Comparison of ENCODE assay signal across 1 cellular context in genomic region chr1:27489973-27490741, GRCh38.
TF ChIP-seq lines count a peak whose summit lies in the region.

WASF2 (minus strand) TSS chr1:27490167; CDS start chr1:27428890, 61,277 bp downstream.

TF ChIP-seq in HepG2, 621 proteins besides CTCF, POLR2A, EP300 and RAD21 (continued from another document and continues in another):
- TF ChIP-seq THAP7 (CRISPR knock-in tag; IDR thresholded peaks at IDR 0.05) (0 out of 2 replicates have a peak, but pooled peaks have one; percentile 60), ATF4 (CRISPR knock-in tag; IDR thresholded peaks at IDR 0.05) (peak in 1 of 2 experiments; percentile 66; a peak in 1 of 4 replicates), ATF2 (CRISPR knock-in tag; IDR thresholded peaks at IDR 0.05) (no peak), CENPX (CRISPR knock-in tag; IDR thresholded peaks at IDR 0.05) (no peak), ZNF652 (CRISPR knock-in tag; IDR thresholded peaks at IDR 0.05; ENCODE audit: borderline replicate concordance, low read depth) (no peak), SMAD9 (CRISPR knock-in tag; IDR thresholded peaks at IDR 0.05) (no peak), ZHX2 (IDR thresholded peaks at IDR 0.05; ENCODE audit: low read depth) (peak; percentile 64; the same call in 1 of the 2 replicates), ZHX2 (CRISPR knock-in tag; IDR thresholded peaks at IDR 0.05; ENCODE audit: borderline replicate concordance) (no peak), HBP1 (CRISPR knock-in tag; IDR thresholded peaks at IDR 0.05; ENCODE audit: low read depth) (no peak), FOXJ3 (CRISPR knock-in tag; IDR thresholded peaks at IDR 0.05; ENCODE audit: borderline replicate concordance) (peak; percentile 79; the same call in 1 of the 2 replicates), ZNF660 (CRISPR knock-in tag; IDR thresholded peaks at IDR 0.05; ENCODE audit: borderline replicate concordance, low read depth) (no peak), SKI (IDR thresholded peaks at IDR 0.05; ENCODE audit: partially characterized antibody) (no peak), ZNF234 (CRISPR knock-in tag; conservative IDR thresholded peaks at IDR 0.05) (no peak), KDM2A (CRISPR knock-in tag; IDR thresholded peaks at IDR 0.05; ENCODE audit: borderline replicate concordance, low read depth) (no peak), FOXA1 (IDR thresholded peaks at IDR 0.05) (no peak), FOXA1 (CRISPR knock-in tag; IDR thresholded peaks at IDR 0.05) (peak; percentile 67), PHF5A (CRISPR knock-in tag; IDR thresholded peaks at IDR 0.05; ENCODE audit: low read depth, unreplicated experiment) (no peak), ZNF773 (CRISPR knock-in tag; IDR thresholded peaks at IDR 0.05; ENCODE audit: borderline replicate concordance) (no peak; the same call in 1 of the 2 replicates), FOXP1 (IDR thresholded peaks at IDR 0.05) (peak; percentile 87), FOXP1 (CRISPR knock-in tag; IDR thresholded peaks at IDR 0.05) (peak; percentile 75), ZNF704 (CRISPR knock-in tag; IDR thresholded peaks at IDR 0.05; ENCODE audit: borderline replicate concordance) (0 out of 2 replicates have a peak, but pooled peaks have one; percentile 9), ERF (CRISPR knock-in tag; IDR thresholded peaks at IDR 0.05) (no peak), ZFP1 (CRISPR knock-in tag; IDR thresholded peaks at IDR 0.05) (no peak), NFE2L2 (IDR thresholded peaks at IDR 0.05; ENCODE audit: low read length) (no peak), HHEX (CRISPR knock-in tag; IDR thresholded peaks at IDR 0.05) (no peak), NRL (CRISPR knock-in tag; IDR thresholded peaks at IDR 0.05; ENCODE audit: borderline replicate concordance) (no peak), POLR2AphosphoS5 (IDR thresholded peaks at IDR 0.05; ENCODE audit: low read depth, low read length) (peak; percentile 92), ZNF3 (CRISPR knock-in tag; IDR thresholded peaks at IDR 0.05) (no peak), POGZ (CRISPR knock-in tag; IDR thresholded peaks at IDR 0.05) (peak; percentile 64; the same call in 1 of the 2 replicates), ISX (CRISPR knock-in tag; conservative IDR thresholded peaks at IDR 0.05) (peak; percentile 31; the same call in 1 of the 2 replicates), JUNB (CRISPR knock-in tag; IDR thresholded peaks at IDR 0.05; ENCODE audit: borderline replicate concordance) (peak; percentile 61; the same call in 1 of the 2 replicates), ZNF724P (CRISPR knock-in tag; IDR thresholded peaks at IDR 0.05; ENCODE audit: borderline replicate concordance) (no peak), RARG (CRISPR knock-in tag; IDR thresholded peaks at IDR 0.05; ENCODE audit: low read depth) (no peak), ARNT2 (CRISPR knock-in tag; IDR thresholded peaks at IDR 0.05; ENCODE audit: low read depth) (peak; percentile 55; the same call in 1 of the 2 replicates), EEA1 (CRISPR knock-in tag; IDR thresholded peaks at IDR 0.05; ENCODE audit: borderline replicate concordance) (peak; percentile 89; the same call in 1 of the 2 replicates), ZNF816 (CRISPR knock-in tag; IDR thresholded peaks at IDR 0.05; ENCODE audit: borderline replicate concordance) (no peak), ZNF382 (CRISPR knock-in tag; IDR thresholded peaks at IDR 0.05; ENCODE audit: borderline replicate concordance) (no peak), SNAPC2 (CRISPR knock-in tag; IDR thresholded peaks at IDR 0.05) (no peak; the same call in 1 of the 2 replicates), ZNF335 (CRISPR knock-in tag; IDR thresholded peaks at IDR 0.05) (no peak), BCL3 (CRISPR knock-in tag; IDR thresholded peaks at IDR 0.05) (no peak), KDM3A (CRISPR knock-in tag; IDR thresholded peaks at IDR 0.05; ENCODE audit: low read depth) (peak; percentile 59; the same call in 1 of the 2 replicates), PHF21A (CRISPR knock-in tag; IDR thresholded peaks at IDR 0.05) (peak; percentile 94), CAMTA2 (CRISPR knock-in tag; IDR thresholded peaks at IDR 0.05; ENCODE audit: borderline replicate concordance) (no peak), TFE3 (CRISPR knock-in tag; IDR thresholded peaks at IDR 0.05) (peak; percentile 64), ADNP (CRISPR knock-in tag; IDR thresholded peaks at IDR 0.05) (no peak), NCOA2 (CRISPR knock-in tag; IDR thresholded peaks at IDR 0.05) (no peak), CHD2 (IDR thresholded peaks at IDR 0.05; ENCODE audit: low read depth, low read length) (peak; percentile 48; the same call in 1 of the 2 replicates), RAD51 (IDR thresholded peaks at IDR 0.05; ENCODE audit: borderline replicate concordance) (no peak), MTA1 (CRISPR knock-in tag; IDR thresholded peaks at IDR 0.05; ENCODE audit: borderline replicate concordance) (no peak), MED8 (CRISPR knock-in tag; IDR thresholded peaks at IDR 0.05; ENCODE audit: insufficient replicate concordance) (peak; percentile 10), CEBPG (CRISPR knock-in tag; IDR thresholded peaks at IDR 0.05) (no peak; the same call in 1 of the 2 replicates), MIXL1 (CRISPR knock-in tag; IDR thresholded peaks at IDR 0.05) (peak; percentile 74), REL (CRISPR knock-in tag; conservative IDR thresholded peaks at IDR 0.05) (0 out of 2 replicates have a peak, but pooled peaks have one; percentile 31), MTA3 (CRISPR knock-in tag; IDR thresholded peaks at IDR 0.05) (no peak), FLYWCH1 (CRISPR knock-in tag; IDR thresholded peaks at IDR 0.05) (no peak), HCFC1 (IDR thresholded peaks at IDR 0.05; ENCODE audit: low read depth, low read length) (0 out of 2 replicates have a peak, but pooled peaks have one; percentile 8), DBP (CRISPR knock-in tag; IDR thresholded peaks at IDR 0.05; ENCODE audit: not compliant biosample characterization) (peak; percentile 28), TEAD3 (CRISPR knock-in tag; optimal IDR thresholded peaks at IDR 0.05; ENCODE audit: borderline replicate concordance) (peak; percentile 45), ZNF780A (CRISPR knock-in tag; IDR thresholded peaks at IDR 0.05) (no peak), ZNF549 (CRISPR knock-in tag; IDR thresholded peaks at IDR 0.05) (no peak), GATAD1 (CRISPR knock-in tag; IDR thresholded peaks at IDR 0.05) (peak; percentile 51), ZNF746 (CRISPR knock-in tag; IDR thresholded peaks at IDR 0.05) (no peak)
